ENCODE assay signal across 18 cellular contexts in genomic region chr6:168050861-168051586, GRCh38. TPM values are rescaled to one million over a fixed set of nuclear protein-coding genes. Genes with fewer than 3 reads are reported as not detected.
DNase-seq lines count a peak whose midpoint lies in the region; ATAC-seq and TF ChIP-seq lines count a peak whose summit lies in the region.
"Had no signal": no experiment of that assay in that cellular context is flagged by ENCODE, and none has a peak within 500 bp of the region (broad histone marks: within the 10 kb centered on the region; RNA-seq: fewer than 3 reads in every experiment).

No MANE protein-coding gene starts in this region.

- no peak overlapping the region for H3K4me3 Mint-ChIP-seq in stimulated activated effector memory CD8-positive, alpha-beta T cell treated with anti-CD3 and anti-CD28 coated beads, Interleukin-12 subunit alpha, Interleukin-12 subunit beta, amount 100 ng/mL, for 72 hours
- H3K4me3 Mint-ChIP-seq: activated T-helper 17 cell treated with anti-CD3 and anti-CD28 coated beads, Interleukin-2, amount 50 U/mL, for 72 hours; brain; CD4-positive, CD25-positive, alpha-beta regulatory T cell; stimulated activated naive CD8-positive, alpha-beta T cell treated with anti-CD3 and anti-CD28 coated beads, Interleukin-15, amount 100 ng/mL, for 72 hours had no signal

- WGBS in liver, result 75% methylated on average over 24 of the region's 24 CpGs

- ATAC-seq in GM18870 (IDR thresholded peaks at IDR 0.05; ENCODE audit: unreplicated experiment), result no peak
- ATAC-seq in stimulated activated effector memory CD8-positive, alpha-beta T cell treated with anti-CD3 and anti-CD28 coated beads, Interleukin-12 subunit alpha, Interleukin-12 subunit beta, amount 100 ng/mL, for 72 hours, result no peak
- ATAC-seq: activated T-helper 17 cell treated with anti-CD3 and anti-CD28 coated beads, Interleukin-2, amount 50 U/mL, for 72 hours; stimulated activated naive CD8-positive, alpha-beta T cell treated with anti-CD3 and anti-CD28 coated beads, Interleukin-15, amount 100 ng/mL, for 72 hours had no signal

- TF ChIP-seq CTCF in AG09309 (IDR thresholded peaks at IDR 0.05; ENCODE audit: control insufficient read depth, insufficient read depth, low read depth, low read length, missing control alignments) (peak; percentile 21), HEK293 (tag by site-specific recombination; IDR thresholded peaks at IDR 0.05) (no peak), choroid plexus epithelial cell (conservative IDR thresholded peaks at IDR 0.05; ENCODE audit: low read depth, low read length) (peak; percentile 62), liver (IDR thresholded peaks at IDR 0.05; ENCODE audit: low read depth, low read length, missing input control) (no peak)

- H3K27ac Mint-ChIP-seq in stimulated activated effector memory CD8-positive, alpha-beta T cell treated with anti-CD3 and anti-CD28 coated beads, Interleukin-12 subunit alpha, Interleukin-12 subunit beta, amount 100 ng/mL, for 72 hours, result no peak overlapping the region
- H3K27ac Mint-ChIP-seq: activated T-helper 17 cell treated with anti-CD3 and anti-CD28 coated beads, Interleukin-2, amount 50 U/mL, for 72 hours; CD4-positive, CD25-positive, alpha-beta regulatory T cell had no signal

- H3K4me3 ChIP-seq in AG09309 (ENCODE audit: control insufficient read depth, low read depth, low read length) (no peak overlapping the region), HEK293 (ENCODE audit: low read depth, low read length) (no peak overlapping the region), choroid plexus epithelial cell (ENCODE audit: low read depth, low read length) (no peak overlapping the region), liver (ENCODE audit: low read depth in 1 of 3, low read length in 3 of 3) (no peak overlapping the region)

- H3K9me3 Mint-ChIP-seq in stimulated activated effector memory CD8-positive, alpha-beta T cell treated with anti-CD3 and anti-CD28 coated beads, Interleukin-12 subunit alpha, Interleukin-12 subunit beta, amount 100 ng/mL, for 72 hours, result no peaks in the 10 kb centered on the region
- H3K9me3 Mint-ChIP-seq: activated T-helper 17 cell treated with anti-CD3 and anti-CD28 coated beads, Interleukin-2, amount 50 U/mL, for 72 hours; brain; CD4-positive, CD25-positive, alpha-beta regulatory T cell; stimulated activated naive CD8-positive, alpha-beta T cell treated with anti-CD3 and anti-CD28 coated beads, Interleukin-15, amount 100 ng/mL, for 72 hours had no signal

- H3K4me1 ChIP-seq in HEK293 (ENCODE audit: control insufficient read depth, insufficient read depth, low read length) (no peaks in the 10 kb centered on the region), liver (ENCODE audit: control insufficient read depth in 4 of 4, insufficient read depth in 4 of 4, low read length in 3 of 4) (no peaks in the 10 kb centered on the region)

- no peaks in the 10 kb centered on the region for H3K27me3 ChIP-seq in liver (ENCODE audit: control insufficient read depth in 4 of 4, insufficient read depth in 4 of 4, low read length in 3 of 4)

- POLR2A ChIA-PET in HEK293 (lab: Yijun Ruan, JAX), result no interaction called here

- no peak for DNase-seq in AG09309 (ENCODE audit: low read depth)
- peak; percentile 55 for DNase-seq in choroid plexus epithelial cell (ENCODE audit: low read depth)
- no peak for DNase-seq in GM19238 (ENCODE audit: insufficient read length, low spot score)
- no peak for DNase-seq in RPMI8226
- no peak for DNase-seq in stimulated activated effector memory CD8-positive, alpha-beta T cell treated with anti-CD3 and anti-CD28 coated beads, Interleukin-12 subunit alpha, Interleukin-12 subunit beta, amount 100 ng/mL, for 72 hours (ENCODE audit: low spot score in 2 of 2)
- DNase-seq: activated CD4-positive, alpha-beta T cell treated with anti-CD3 and anti-CD28 coated beads for 4 hours; CD4-positive, CD25-positive, alpha-beta regulatory T cell; Kasumi-1; NCI-H2107; OCI-M1; stimulated activated naive CD8-positive, alpha-beta T cell treated with anti-CD3 and anti-CD28 coated beads, Interleukin-15, amount 100 ng/mL, for 72 hours had no signal

- CTCF ChIA-PET in HEK293 (lab: Yijun Ruan, JAX), result no interaction called here

- no peaks in the 10 kb centered on the region for H3K4me1 Mint-ChIP-seq in stimulated activated effector memory CD8-positive, alpha-beta T cell treated with anti-CD3 and anti-CD28 coated beads, Interleukin-12 subunit alpha, Interleukin-12 subunit beta, amount 100 ng/mL, for 72 hours
- H3K4me1 Mint-ChIP-seq: activated T-helper 17 cell treated with anti-CD3 and anti-CD28 coated beads, Interleukin-2, amount 50 U/mL, for 72 hours; CD4-positive, CD25-positive, alpha-beta regulatory T cell; stimulated activated naive CD8-positive, alpha-beta T cell treated with anti-CD3 and anti-CD28 coated beads, Interleukin-15, amount 100 ng/mL, for 72 hours had no signal

- H3K9me3 ChIP-seq in HEK293 (ENCODE audit: control insufficient read depth, insufficient read depth, low read depth, low read length) (no peaks in the 10 kb centered on the region), liver (ENCODE audit: control insufficient read depth in 4 of 4, low read length in 3 of 4) (no peaks in the 10 kb centered on the region)

- H3K36me3 Mint-ChIP-seq in stimulated activated effector memory CD8-positive, alpha-beta T cell treated with anti-CD3 and anti-CD28 coated beads, Interleukin-12 subunit alpha, Interleukin-12 subunit beta, amount 100 ng/mL, for 72 hours, result no peaks in the 10 kb centered on the region
- H3K36me3 Mint-ChIP-seq: brain; CD4-positive, CD25-positive, alpha-beta regulatory T cell had no signal

- peak; percentile 48 to 68 for TF ChIP-seq RAD21 in liver (IDR thresholded peaks at IDR 0.05)

- H3K27ac ChIP-seq in HEK293 (ENCODE audit: extremely low read depth, low read depth, low read length) (no peak overlapping the region), liver (ENCODE audit: low read depth in 1 of 2, low read length in 2 of 2) (no peak overlapping the region)

- no peaks in the 10 kb centered on the region for H3K36me3 ChIP-seq in HEK293 (ENCODE audit: control insufficient read depth in 2 of 2, insufficient read depth in 1 of 2, low read length in 2 of 2)
- H3K36me3 ChIP-seq in liver (ENCODE audit: control insufficient read depth in 4 of 4, insufficient read depth in 3 of 4, low read depth in 1 of 4, low read length in 3 of 4), result no peaks in the 10 kb centered on the region

- H3K9ac ChIP-seq in liver (ENCODE audit: low read depth in 1 of 2, low read length in 2 of 2), result no peak overlapping the region

TF ChIP-seq in HEK293, 187 proteins besides CTCF, POLR2A, EP300 and RAD21:
- TF ChIP-seq ZNF48 (tag by site-specific recombination; IDR thresholded peaks at IDR 0.05) (no peak), ZNF677 (tag by site-specific recombination; IDR thresholded peaks at IDR 0.05) (no peak), KLF9 (tag by site-specific recombination; IDR thresholded peaks at IDR 0.05; ENCODE audit: low read depth) (peak; percentile 39; the same call in 1 of the 2 replicates)
TF ChIP-seq in HEK293: peak in this region for 1.

TF ChIP-seq in liver, 16 proteins besides CTCF, POLR2A, EP300 and RAD21 (continues in another document):
- TF ChIP-seq ATF3 (IDR thresholded peaks at IDR 0.05), result no peak
- TF ChIP-seq MAX (IDR thresholded peaks at IDR 0.05), result no peak
- TF ChIP-seq ZBTB33 (IDR thresholded peaks at IDR 0.05), result no peak
- TF ChIP-seq GABPA (IDR thresholded peaks at IDR 0.05 in 1 of 2, conservative IDR thresholded peaks at IDR 0.05 in 1 of 2), result no peak
- no peak for TF ChIP-seq YY1 (IDR thresholded peaks at IDR 0.05)
- TF ChIP-seq NR2F2 (IDR thresholded peaks at IDR 0.05), result no peak

RNA-seq across cellular contexts. Expression of gene FRMD1, which starts 28.0 kb away (rescaled TPM):
- under 1 TPM; 0.09 to 0.17 TPM for total RNA-seq in liver
- polyA plus RNA-seq in liver, result under 1 TPM; 0.04 to 0.15 TPM
- total RNA-seq: activated T-helper 17 cell treated with anti-CD3 and anti-CD28 coated beads, Interleukin-2, amount 50 U/mL, for 72 hours; CD4-positive, CD25-positive, alpha-beta regulatory T cell; pulmonary artery endothelial cell; T-helper 1 cell treated with Interleukin-12 subunit alpha and Interleukin-12 subunit beta and Interleukin-4 antibody, amounts not matched to agents 30 ng/mL and 1 ng/mL, for 36 hours had no signal
- polyA plus RNA-seq: CD4-positive, CD25-positive, alpha-beta regulatory T cell had no signal

RNA-seq across cellular contexts. Expression of gene KIF25, which starts 53.6 kb away (rescaled TPM):
- total RNA-seq in liver, result not detected
- polyA plus RNA-seq in liver, result under 1 TPM in 1 of 2 donors, not detected in 1; 0.05 TPM
- total RNA-seq: CD4-positive, CD25-positive, alpha-beta regulatory T cell; pulmonary artery endothelial cell; T-helper 1 cell treated with Interleukin-12 subunit alpha and Interleukin-12 subunit beta and Interleukin-4 antibody, amounts not matched to agents 30 ng/mL and 1 ng/mL, for 36 hours had no signal
- polyA plus RNA-seq: CD4-positive, CD25-positive, alpha-beta regulatory T cell had no signal

Comparison
In these comparisons a context has a peak if more than half of its experiments do, and no peak if none do; other contexts are left out.
1. CTCF ChIP-seq: peak in AG09309 (single experiment) and choroid plexus epithelial cell (single experiment); none in HEK293 (single experiment) and liver (single experiment).